In the genomic region with DNA sequence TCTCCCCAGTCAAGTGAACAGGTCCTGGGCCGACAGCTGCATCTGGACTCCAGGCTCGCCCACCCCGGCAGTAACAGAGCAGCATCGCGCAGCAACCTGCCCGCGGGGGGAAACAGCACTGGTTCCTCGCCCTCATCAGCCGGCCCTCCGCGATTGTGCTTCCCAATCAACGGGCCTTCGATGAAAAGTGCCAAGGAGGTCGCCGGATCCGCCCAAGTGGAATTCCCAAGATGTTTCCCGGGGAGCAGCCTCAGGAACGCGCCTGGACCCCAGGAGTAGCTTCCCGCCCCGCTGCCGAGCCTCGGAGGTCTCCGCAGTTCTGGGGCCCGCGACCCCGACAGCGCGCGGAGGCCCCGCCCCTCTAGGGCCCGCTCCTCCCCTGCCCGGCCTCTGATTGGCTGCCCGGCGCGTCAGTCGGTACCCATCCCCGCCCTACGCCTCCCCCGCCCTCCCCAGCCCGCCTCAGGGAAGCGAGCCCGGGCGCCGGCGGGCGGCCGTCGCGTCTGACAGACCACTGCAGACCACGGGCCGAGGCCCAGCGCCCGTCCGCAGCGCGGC, we compare ENCODE assay signal across 8 cellular contexts. TPM values are rescaled to one million over a fixed set of nuclear protein-coding genes. Genes with fewer than 3 reads are reported as not detected.
DNase-seq lines count a peak whose midpoint lies in the region; ATAC-seq, FAIRE-seq and TF ChIP-seq lines count a peak whose summit lies in the region.

A gene (plus strand): TSS at position 460 of the 558 bp plus-strand sequence. CDS start 103 bp downstream, outside the sequence.

- H3K79me2 ChIP-seq in H1 (ENCODE audit: control insufficient read depth in 1 of 2, insufficient read depth in 2 of 2, low read length in 2 of 2): no peaks in the 10 kb centered on the region

- H3K27me3 ChIP-seq in CD4-positive, alpha-beta memory T cell (ENCODE audit: insufficient read depth, low read length): no peaks in the 10 kb centered on the region
- H3K27me3 ChIP-seq in H1 (replicated peaks in 1 of 4; ENCODE audit: control insufficient read depth in 3 of 4, extremely low read depth in 1 of 4, insufficient read depth in 3 of 4, low read length in 3 of 4): peaks cover 2 to 21% (median 10%) of the 10 kb centered on the region in 4 experiments

- peaks cover 29% of the 10 kb centered on the region for H3K4me1 ChIP-seq in CD4-positive, alpha-beta memory T cell (ENCODE audit: insufficient read depth, low read length)
- peaks cover 0 to 2% (median 0%) of the 10 kb centered on the region in 4 experiments; a peak in 1 of 7 replicates for H3K4me1 ChIP-seq in H1 (replicated peaks in 1 of 4; ENCODE audit: control insufficient read depth in 3 of 4, insufficient read depth in 4 of 4, low read length in 3 of 4)

- no peak within 1 kb of the TSS for H3K23ac ChIP-seq in H1 (ENCODE audit: insufficient read length)

- CTCF ChIA-PET in CD4-positive, alpha-beta memory T cell (lab: Charles Lee; ENCODE audit: partially characterized antibody): interaction anchor here (0.8 to 3.6 kb wide), 9 partner anchors 12 to 214 kb away, joined by 3 to 36 read pairs (median 5); no protein-coding TSS in a partner anchor
- CTCF ChIA-PET in H1 (lab: Charles Lee; ENCODE audit: partially characterized antibody): interaction anchor here (1.0 to 2.0 kb wide), 3 partner anchors 11 to 67 kb away, joined by 3 to 7 read pairs (median 5); no protein-coding TSS in a partner anchor

- TF ChIP-seq RAD21 in H1 (IDR thresholded peaks at IDR 0.05 in 1 of 2, conservative IDR thresholded peaks at IDR 0.05 in 1 of 2; ENCODE audit: low read depth in 2 of 2, low read length in 2 of 2): no peak

- no peaks in the 10 kb centered on the region for H3K27me3 Mint-ChIP-seq in CD4-positive, alpha-beta memory T cell
- peaks cover 86% of the 10 kb centered on the region for H3K27me3 Mint-ChIP-seq in mesothelial cell of epicardium (ENCODE audit: low read depth)

- H3K9me3 ChIP-seq in CD4-positive, alpha-beta memory T cell (ENCODE audit: control insufficient read depth in 1 of 2, low read length in 2 of 2): no peaks in the 10 kb centered on the region
- H3K9me3 ChIP-seq in H1 (ENCODE audit: insufficient read depth in 2 of 2, low read depth in 1 of 2, low read length in 1 of 2): no peaks in the 10 kb centered on the region; a peak in 1 of 4 replicates

- peaks cover 0 to 2% (median 0%) of the 10 kb centered on the region in 8 donors for H3K9me3 Mint-ChIP-seq in CD4-positive, alpha-beta memory T cell
- peaks cover 4% of the 10 kb centered on the region for H3K9me3 Mint-ChIP-seq in mesothelial cell of epicardium

- DNase-seq in CD4-positive, alpha-beta memory T cell: peak; percentile 80 to 87 (median 83)
- DNase-seq in NOMO-1 treated with DMSO at 0.1 percent for 48 hours (lab: John Stamatoyannopoulos, UW; ENCODE audit: unreplicated experiment) (peak; percentile 90), H1 (ENCODE audit: low read depth in 1 of 2, low spot score in 2 of 2) (peak; percentile 59 to 98), mesothelial cell of epicardium (ENCODE audit: low spot score in 2 of 2, unreplicated experiment in 2 of 2) (peak; percentile 88 to 90)
- peak; percentile 77 to 79 for DNase-seq in activated CD8-positive, alpha-beta memory T cell treated with anti-CD3 and anti-CD28 coated beads for 4 hours (ENCODE audit: low read depth in 2 of 2)
- peak; percentile 79 to 81 for DNase-seq in stimulated activated CD8-positive, alpha-beta memory T cell treated with anti-CD3 and anti-CD28 coated beads, Interleukin-15, amount 100 ng/mL, for 48 hours (ENCODE audit: low read depth in 2 of 2)

- peak within 1 kb of the TSS; percentile 39 to 71 (median 58) for H3K9ac ChIP-seq in H1 (replicated peaks in 1 of 4; ENCODE audit: extremely low read depth in 1 of 4, low read depth in 3 of 4, low read length in 3 of 4)

- H2BK20ac ChIP-seq in H1 (ENCODE audit: low read length): no peak within 1 kb of the TSS

- TF ChIP-seq CTCF in H1 (IDR thresholded peaks at IDR 0.05; ENCODE audit: control extremely low read depth in 1 of 3, insufficient read depth in 1 of 3, low read depth in 1 of 3, low read length in 3 of 3) (no peak), mesothelial cell of epicardium (IDR thresholded peaks at IDR 0.05; ENCODE audit: unreplicated experiment) (no peak)

- WGBS in H1 (ENCODE audit: extremely low coverage in 1 of 2, insufficient coverage in 1 of 2, insufficient read length in 1 of 2, insufficient replicate concordance in 2 of 2, low coverage in 1 of 2, low lambda C conversion rate in 2 of 2, missing lambda C conversion rate in 1 of 2), 2 experiments: 2% methylated on average over 17 of the region's 57 CpGs; no CpG with 5 or more reads in 1 of the 2 experiments

- H2BK15ac ChIP-seq in H1 (ENCODE audit: low read length): no peak within 1 kb of the TSS

- H4K91ac ChIP-seq in H1 (replicated peaks; ENCODE audit: insufficient read length, low read length): no peak within 1 kb of the TSS

- peak within 1 kb of the TSS; percentile 34 to 67 for H3K4me3 ChIP-seq in CD4-positive, alpha-beta memory T cell (ENCODE audit: low read length in 2 of 2)
- peak within 1 kb of the TSS; percentile 72 to 95 (median 76) for H3K4me3 ChIP-seq in H1 (ENCODE audit: extremely low read depth in 1 of 4, insufficient read depth in 2 of 4, low read depth in 3 of 4, low read length in 4 of 4)

- no peaks in the 10 kb centered on the region for H3K36me3 ChIP-seq in CD4-positive, alpha-beta memory T cell (ENCODE audit: insufficient read depth, low read length)
- no peaks in the 10 kb centered on the region for H3K36me3 ChIP-seq in H1 (ENCODE audit: control insufficient read depth in 2 of 4, insufficient read depth in 4 of 4, low read length in 3 of 4)

- H3K27ac Mint-ChIP-seq in CD4-positive, alpha-beta memory T cell: peak within 1 kb of the TSS; percentile 84 to 96 (median 91)
- peak within 1 kb of the TSS; percentile 2 for H3K27ac Mint-ChIP-seq in mesothelial cell of epicardium

- peaks cover 15 to 44% (median 30%) of the 10 kb centered on the region in 4 donors for H3K4me1 Mint-ChIP-seq in CD4-positive, alpha-beta memory T cell
- peaks cover 14% of the 10 kb centered on the region for H3K4me1 Mint-ChIP-seq in mesothelial cell of epicardium

- peak within 1 kb of the TSS; percentile 82 for H3K18ac ChIP-seq in H1 (ENCODE audit: extremely low read depth, low read length)

- H4K8ac ChIP-seq in H1 (ENCODE audit: extremely low read depth, insufficient read depth, low read length): peak within 1 kb of the TSS; percentile 83

- H3K79me1 ChIP-seq in H1 (ENCODE audit: low read depth, low read length): no peaks in the 10 kb centered on the region

- intact Hi-C loops in CD4-positive, alpha-beta memory T cell (cut with micrococcal nuclease): loop anchor here (1.0 to 5.0 kb wide), 3 partner anchors 21 to 168 kb away; no protein-coding TSS in a partner anchor

- TF ChIP-seq POLR2A in H1 (IDR thresholded peaks at IDR 0.05; ENCODE audit: control extremely low read depth in 1 of 2, low read depth in 2 of 2, low read length in 2 of 2): peak in 1 of 2 experiments; percentile 69; a peak in 2 of 3 replicates

- H3K23me2 ChIP-seq in H1 (ENCODE audit: low read depth, low read length): peaks cover 3% of the 10 kb centered on the region; the same call in 1 of the 2 replicates

- no peak within 1 kb of the TSS for H2BK5ac ChIP-seq in H1 (ENCODE audit: low read depth, low read length)

- H3K36me3 Mint-ChIP-seq in CD4-positive, alpha-beta memory T cell: peaks cover 4 to 5% of the 10 kb centered on the region in 2 donors
- H3K36me3 Mint-ChIP-seq in mesothelial cell of epicardium: no peaks in the 10 kb centered on the region

- no peak within 1 kb of the TSS for H2BK120ac ChIP-seq in H1 (replicated peaks; ENCODE audit: low read depth, low read length)

- peak within 1 kb of the TSS; percentile 47 for H3K56ac ChIP-seq in H1 (replicated peaks; ENCODE audit: insufficient read length, low read depth, low read length)

- POLR2A ChIA-PET in CD4-positive, alpha-beta memory T cell (lab: Charles Lee; ENCODE audit: partially characterized antibody): interaction anchor here (1.0 to 5.7 kb wide), 9 partner anchors 12 to 411 kb away, joined by 3 to 108 read pairs (median 8); a partner anchor contains a TSS
- POLR2A ChIA-PET in H1 (lab: Charles Lee; ENCODE audit: partially characterized antibody): interaction anchor here (1.0 to 2.1 kb wide), 4 partner anchors 11 to 23 kb away, joined by 3 to 13 read pairs (median 6); no protein-coding TSS in a partner anchor

- no peaks in the 10 kb centered on the region for H4K20me1 ChIP-seq in H1 (replicated peaks in 1 of 2; ENCODE audit: control insufficient read depth in 1 of 2, insufficient read depth in 2 of 2, low read length in 2 of 2)

- H3K14ac ChIP-seq in H1 (ENCODE audit: insufficient read length): no peak within 1 kb of the TSS

- no peak for FAIRE-seq in H1 (lab: Jason Lieb, UNC)

- ATAC-seq in GM19467 (IDR thresholded peaks at IDR 0.05; ENCODE audit: unreplicated experiment) (peak; percentile 97), HG03575 (IDR thresholded peaks at IDR 0.05; ENCODE audit: extremely low read depth, insufficient number of reproducible peaks, low FRiP score, unreplicated experiment) (peak; percentile 86)

- H4K5ac ChIP-seq in H1 (ENCODE audit: insufficient read length, low read depth, low read length): peak within 1 kb of the TSS; percentile 58

- TF ChIP-seq EP300 in H1 (IDR thresholded peaks at IDR 0.05; ENCODE audit: borderline replicate concordance in 1 of 2, low read depth in 2 of 2, low read length in 2 of 2): no peak

- H2AFZ ChIP-seq in H1 (ENCODE audit: low read length): peak within 1 kb of the TSS; percentile 88; the same call in 1 of the 2 replicates

- no peak within 1 kb of the TSS for H3K4ac ChIP-seq in H1 (replicated peaks; ENCODE audit: insufficient read length, low read depth, low read length)

- peak within 1 kb of the TSS; percentile 71 to 89 for H3K4me2 ChIP-seq in H1 (ENCODE audit: insufficient read depth in 1 of 2, low read depth in 2 of 2, low read length in 2 of 2)

- H2AK5ac ChIP-seq in H1 (ENCODE audit: low read depth, low read length): no peak within 1 kb of the TSS

- peak within 1 kb of the TSS; percentile 67 for H3K27ac ChIP-seq in CD4-positive, alpha-beta memory T cell (ENCODE audit: low read depth, low read length)
- H3K27ac ChIP-seq in H1 (ENCODE audit: low read depth, low read length): no peak within 1 kb of the TSS; the same call in 1 of the 2 replicates

- peak within 1 kb of the TSS; percentile 83 to 91 (median 90) for H3K4me3 Mint-ChIP-seq in CD4-positive, alpha-beta memory T cell
- H3K4me3 Mint-ChIP-seq in mesothelial cell of epicardium: peak within 1 kb of the TSS; percentile 70

- no peak within 1 kb of the TSS for H2BK12ac ChIP-seq in H1 (ENCODE audit: low read depth, low read length)

RNA-seq across cellular contexts. Expression of the gene that starts here (rescaled TPM):
- total RNA-seq in CD4-positive, alpha-beta memory T cell: 10 to 100 TPM; 24.7 to 26.3 TPM
- polyA plus RNA-seq in CD4-positive, alpha-beta memory T cell: 10 to 100 TPM; 17.8 to 39.6 TPM
- 7.7 and 8.3 TPM in 2 replicates for total RNA-seq in H1 (2021; fragmentation: NEBNext Ultra II Directional; extraction: Animal tissue kit (Norgen Biotek cat#: 25700))
- 2.3 and 3.1 TPM in 2 replicates for polyA plus RNA-seq in H1 (2011; rRNA removed)
- polyA plus RNA-seq in H1 (2011; cell fraction: cytosol; rRNA removed): 3.9 TPM
- 1.3 TPM for polyA plus RNA-seq in H1 (2011; cell fraction: nucleus; rRNA removed)
- polyA plus RNA-seq in H1 (2012, experiment 1 of 2): 3.8 to 6.0 TPM (median 4.9 TPM) in 4 replicates
- 0.51 TPM for polyA plus RNA-seq in H1 (2012, experiment 2 of 2)
- 6.3 TPM for polyA plus RNA-seq in H1 (2013, experiment 1 of 2)
- 8.3 TPM for polyA plus RNA-seq in H1 (2013, experiment 2 of 2)
- 2.9 and 6.1 TPM in 2 replicates for polyA minus RNA-seq in H1 (2011; rRNA and poly(A)+ RNA removed)
- 2.9 TPM for polyA minus RNA-seq in H1 (2011; cell fraction: cytosol; rRNA and poly(A)+ RNA removed)
- polyA minus RNA-seq in H1 (2011; cell fraction: nucleus; rRNA and poly(A)+ RNA removed): 4.6 TPM
- 3.0 to 6.6 TPM (median 3.8 TPM) in 3 replicates for total RNA-seq in mesothelial cell of epicardium
